ENCODE assay signal across 10 cellular contexts in the genomic region with DNA sequence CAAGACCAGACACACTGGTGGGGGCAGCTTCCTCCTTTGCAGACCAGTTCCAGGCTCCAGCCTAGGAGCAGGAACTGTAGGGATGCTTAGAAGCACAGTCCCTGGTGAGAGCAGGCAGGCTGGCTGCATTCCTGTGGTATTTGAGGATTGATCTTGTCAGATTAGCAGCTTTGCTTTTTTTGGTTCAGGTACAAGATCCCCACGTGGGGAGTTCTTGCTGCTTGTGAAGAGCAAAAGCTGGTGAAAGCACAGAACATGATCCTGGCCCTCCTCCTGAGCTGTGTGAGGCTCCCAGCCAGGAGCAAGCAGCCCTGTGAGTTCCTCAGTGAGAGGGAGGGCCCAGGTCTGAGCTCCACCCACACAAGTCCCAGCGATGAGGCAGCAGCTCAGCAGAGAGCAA.
DNase-seq lines count a peak whose midpoint lies in the region; ATAC-seq, FAIRE-seq and TF ChIP-seq lines count a peak whose summit lies in the region.
"Had no signal": no experiment of that assay in that cellular context is flagged by ENCODE, and none has a peak within 500 bp of the region (broad histone marks: within the 10 kb centered on the region; RNA-seq: fewer than 3 reads in every experiment).

No MANE protein-coding gene starts in this region.

- H3K4me1 ChIP-seq in astrocyte (ENCODE audit: insufficient read depth, low read length) (peaks cover 26% of the 10 kb centered on the region), keratinocyte (ENCODE audit: control insufficient read depth, extremely low read depth, insufficient read depth, low read length) (peaks cover 41% of the 10 kb centered on the region), uterus (peaks cover 0 to 7% of the 10 kb centered on the region in 2 donors)

- peaks cover 25% of the 10 kb centered on the region for H3K4me1 Mint-ChIP-seq in astrocyte (ENCODE audit: low read depth, unreplicated experiment)

- H3K9ac ChIP-seq in astrocyte (ENCODE audit: low read length) (no peak overlapping the region), keratinocyte (ENCODE audit: control insufficient read depth, extremely low read depth, insufficient read depth, low read length) (peak overlapping the region; percentile 2)

- ATAC-seq in Right ventricle myocardium superior (ENCODE audit: poor library complexity) (peak; percentile 81), GM19351 (IDR thresholded peaks at IDR 0.05; ENCODE audit: unreplicated experiment) (no peak), GM19455 (IDR thresholded peaks at IDR 0.05; ENCODE audit: unreplicated experiment) (no peak), GM21786 (IDR thresholded peaks at IDR 0.05; ENCODE audit: unreplicated experiment) (no peak)

- peak overlapping the region; percentile 57 for H3K4me2 ChIP-seq in astrocyte (ENCODE audit: low read length)
- peak overlapping the region; percentile 7 for H3K4me2 ChIP-seq in keratinocyte (ENCODE audit: control insufficient read depth, extremely low read depth, insufficient read depth, low read depth, low read length)

- H3K36me3 ChIP-seq in astrocyte (ENCODE audit: insufficient read depth, low read length) (no peaks in the 10 kb centered on the region), keratinocyte (ENCODE audit: control insufficient read depth in 2 of 2, extremely low read depth in 1 of 2, insufficient read depth in 2 of 2, low read length in 2 of 2) (peaks cover 0 to 2% of the 10 kb centered on the region in 2 experiments), uterus (no peaks in the 10 kb centered on the region)

- H3K4me3 Mint-ChIP-seq in astrocyte (ENCODE audit: unreplicated experiment) = no peak overlapping the region
- H3K4me3 Mint-ChIP-seq: activated naive CD8-positive, alpha-beta T cell treated with anti-CD3 and anti-CD28 coated beads, Interleukin-2, amount 10 ng/mL, durations not matched to agents 7 days and 5 days had no signal

- no peaks in the 10 kb centered on the region for H3K9me3 Mint-ChIP-seq in astrocyte (ENCODE audit: unreplicated experiment)

- H3K9me3 ChIP-seq in astrocyte (ENCODE audit: insufficient read depth, low read depth, low read length) (no peaks in the 10 kb centered on the region), keratinocyte (ENCODE audit: control insufficient read depth, low read depth, low read length) (no peaks in the 10 kb centered on the region), uterus (no peaks in the 10 kb centered on the region)

- TF ChIP-seq CTCF in astrocyte (IDR thresholded peaks at IDR 0.05; ENCODE audit: insufficient read depth, low read depth, low read length) (no peak), keratinocyte (optimal IDR thresholded peaks at IDR 0.05 in 1 of 3, IDR thresholded peaks at IDR 0.05 in 1 of 3, conservative IDR thresholded peaks at IDR 0.05 in 1 of 3; ENCODE audit: extremely low read depth in 1 of 3, insufficient read depth in 2 of 3, low read length in 3 of 3) (no peak), uterus (IDR thresholded peaks at IDR 0.05) (no peak)

- FAIRE-seq in astrocyte (lab: Jason Lieb, UNC) (peak; percentile 92), keratinocyte (lab: Jason Lieb, UNC) (peak; percentile 99)

- peaks cover 72% of the 10 kb centered on the region for H4K20me1 ChIP-seq in astrocyte (ENCODE audit: insufficient read depth, low read length)
- H4K20me1 ChIP-seq in keratinocyte (ENCODE audit: control insufficient read depth, extremely low read depth, insufficient read depth, low read length) = no peaks in the 10 kb centered on the region

- H2AFZ ChIP-seq in astrocyte (ENCODE audit: low read depth, low read length) = no peak overlapping the region
- H2AFZ ChIP-seq in keratinocyte (ENCODE audit: control insufficient read depth, low read length) = no peak overlapping the region

- dilution Hi-C loops in keratinocyte (cut with MboI; ENCODE audit: extremely low pct_ligation_motif_present, low sequenced_read_pairs) = no loop called here

- peak overlapping the region; percentile 7 for H3K27ac Mint-ChIP-seq in astrocyte (ENCODE audit: unreplicated experiment)
- H3K27ac Mint-ChIP-seq: activated naive CD8-positive, alpha-beta T cell treated with anti-CD3 and anti-CD28 coated beads, Interleukin-2, amount 10 ng/mL, durations not matched to agents 7 days and 5 days had no signal

- TF ChIP-seq POLR2A in uterus (IDR thresholded peaks at IDR 0.05) = no peak

- H3K27ac ChIP-seq in astrocyte (ENCODE audit: low read depth, low read length) (no peak overlapping the region), keratinocyte (ENCODE audit: control insufficient read depth, insufficient read depth, low read length) (peak overlapping the region; percentile 29), uterus (peak overlapping the region in 1 of 2 donors; percentile 28)
- H3K27ac ChIP-seq: HL-60 had no signal

- H3K27me3 ChIP-seq in astrocyte (ENCODE audit: insufficient read depth, low read length) (no peaks in the 10 kb centered on the region), keratinocyte (ENCODE audit: control insufficient read depth, extremely low read depth, insufficient read depth, low read length) (no peaks in the 10 kb centered on the region), uterus (no peaks in the 10 kb centered on the region)

- no peaks in the 10 kb centered on the region for H3K27me3 Mint-ChIP-seq in astrocyte (ENCODE audit: low read depth, unreplicated experiment)
- H3K27me3 Mint-ChIP-seq: activated naive CD8-positive, alpha-beta T cell treated with anti-CD3 and anti-CD28 coated beads, Interleukin-2, amount 10 ng/mL, durations not matched to agents 7 days and 5 days had no signal

- no peaks in the 10 kb centered on the region for H3K9me1 ChIP-seq in keratinocyte (ENCODE audit: control insufficient read depth, extremely low read depth, insufficient read depth, low read length)

- peak; percentile 62 for DNase-seq in Right ventricle myocardium superior
- no peak for DNase-seq in cardiac septum (ENCODE audit: low spot score)
- DNase-seq in astrocyte (ENCODE audit: low read depth) = peak; percentile 100
- DNase-seq in keratinocyte (ENCODE audit: low read depth, low spot score) = peak; percentile 88
- DNase-seq in uterus = peak; percentile 33 to 62
- DNase-seq: activated naive CD8-positive, alpha-beta T cell treated with anti-CD3 and anti-CD28 coated beads, Interleukin-2, amount 10 ng/mL, durations not matched to agents 7 days and 5 days had no signal

- H3K36me3 Mint-ChIP-seq in astrocyte (ENCODE audit: low read depth, unreplicated experiment) = peaks cover 11% of the 10 kb centered on the region

- intact Hi-C loops in Right ventricle myocardium superior (cut with DNase I) (no loop called here), cardiac septum (cut with DNase I) (no loop called here), uterus (cut with DNase I; ENCODE audit: low total_unique reads) (no loop called here)

- H3K4me3 ChIP-seq in astrocyte (ENCODE audit: insufficient read depth, low read depth, low read length) = no peak overlapping the region
- no peak overlapping the region for H3K4me3 ChIP-seq in keratinocyte (ENCODE audit: control insufficient read depth in 2 of 3, extremely low read depth in 1 of 3, insufficient read depth in 2 of 3, low read depth in 1 of 3, low read length in 3 of 3)
- H3K4me3 ChIP-seq in uterus = no peak overlapping the region

- H3K79me2 ChIP-seq in astrocyte (ENCODE audit: insufficient read depth, low read length) (no peaks in the 10 kb centered on the region), keratinocyte (ENCODE audit: control insufficient read depth, insufficient read depth, low read length) (no peaks in the 10 kb centered on the region)
